In genomic region chr15:47442366-47442765, GRCh38 we compare ENCODE assay signal across 24 cellular contexts.
"Had no signal": no experiment of that assay in that cellular context is flagged by ENCODE, and none has a peak within 500 bp of the region (broad histone marks: within the 10 kb centered on the region; RNA-seq: fewer than 3 reads in every experiment).

No MANE protein-coding gene starts in this region.

- H3K27me3 ChIP-seq: colonic mucosa, dorsolateral prefrontal cortex, esophagus muscularis mucosa, esophagus squamous epithelium, foreskin keratinocyte, gastrocnemius medialis, gastroesophageal sphincter, heart left ventricle, heart right ventricle had no signal

- H3K9me3 ChIP-seq: colonic mucosa, esophagus muscularis mucosa, esophagus squamous epithelium, gastrocnemius medialis, gastroesophageal sphincter had no signal

- DNase-seq: colonic mucosa; cortex of kidney; dermis blood vessel endothelial cell; dorsolateral prefrontal cortex; effector CD4-positive, alpha-beta T cell; effector CD8-positive, alpha-beta T cell; effector memory CD4-positive, alpha-beta T cell; effector memory CD8-positive, alpha-beta T cell; endodermal cell; erythroblast; esophagus squamous epithelium; foreskin fibroblast; foreskin keratinocyte; foreskin melanocyte; gastrocnemius medialis; glutamatergic neuron; head of caudate nucleus; heart left ventricle; heart right ventricle had no signal

- H3K4me3 ChIP-seq: colonic mucosa, coronary artery, dorsolateral prefrontal cortex, esophagus muscularis mucosa, esophagus squamous epithelium, gastrocnemius medialis, gastroesophageal sphincter, heart left ventricle, heart right ventricle had no signal

- H3K27ac ChIP-seq: colonic mucosa, coronary artery, dorsolateral prefrontal cortex, epithelial cell of prostate, esophagus muscularis mucosa, esophagus squamous epithelium, foreskin keratinocyte, gastrocnemius medialis, gastroesophageal sphincter, heart left ventricle, heart right ventricle had no signal

- H3K36me3 ChIP-seq: colonic mucosa, esophagus muscularis mucosa, esophagus squamous epithelium, gastrocnemius medialis, gastroesophageal sphincter, heart left ventricle, heart right ventricle had no signal

- H3K4me1 ChIP-seq: colonic mucosa had no signal

- ATAC-seq: effector memory CD8-positive, alpha-beta T cell; esophagus mucosa; foreskin keratinocyte; gastrocnemius medialis; gastroesophageal sphincter; heart left ventricle; heart right ventricle had no signal
